25 cellular contexts compared by ENCODE assay signal in genomic region chr20:14454296-14454695, GRCh38.
"Had no signal": no experiment of that assay in that cellular context is flagged by ENCODE, and none has a peak within 500 bp of the region (broad histone marks: within the 10 kb centered on the region; RNA-seq: fewer than 3 reads in every experiment).

No MANE protein-coding gene starts in this region.

- H3K9ac ChIP-seq: neural progenitor cell, parathyroid adenoma had no signal

- H3K4me1 ChIP-seq: left lung, neural progenitor cell, psoas muscle, right atrium auricular region, right lobe of liver, suprapubic skin, tibial artery, upper lobe of right lung had no signal

- DNase-seq: hippocampal formation; kidney; left colon; left lung; mesendoderm; naive B cell; natural killer cell; nephron progenitor cell; occipital lobe; psoas muscle; right lobe of liver; stimulated activated CD4-positive, alpha-beta T cell treated with anti-CD3 and anti-CD28 coated beads, Interleukin-1b, Interleukin-23, amount 100 ng/mL, for 48 hours; stimulated activated CD4-positive, alpha-beta T cell treated with anti-CD3 and anti-CD28 coated beads, Interleukin-2, amount 100 ng/mL, for 48 hours; stimulated activated naive B cell treated with anti-CD40 and anti-IgM and Interleukin-4, amounts not matched to agents 10 μg/mL and 1 μg/mL and 100 μg/mL, for 72 hours; tibial artery; trophoblast cell; upper lobe of right lung had no signal

- H3K4me3 ChIP-seq: left lung, lung, neural progenitor cell, psoas muscle, right atrium auricular region, right lobe of liver, smooth muscle cell, suprapubic skin, thoracic aorta, tibial artery, upper lobe of right lung had no signal

- H3K27me3 ChIP-seq: left lung, neural progenitor cell, neutrophil, right atrium auricular region, right lobe of liver, suprapubic skin, tibial artery, upper lobe of right lung had no signal

- H3K9me3 ChIP-seq: neutrophil, psoas muscle, right atrium auricular region, right lobe of liver, suprapubic skin, thoracic aorta, tibial artery, upper lobe of right lung had no signal

- H3K36me3 ChIP-seq: left lung, neural progenitor cell, neutrophil, right atrium auricular region, right lobe of liver, suprapubic skin, thoracic aorta, tibial artery, upper lobe of right lung had no signal
